Comparison of ENCODE assay signal across 1 cellular context in genomic region chr19:52142001-52142595, GRCh38.
A peak's percentile ranks its signal among the peaks of the same experiment; 100 is the strongest.
TF ChIP-seq lines count a peak whose summit lies in the region.

No MANE protein-coding gene starts in this region.

TF ChIP-seq in K562, 482 proteins besides CTCF, POLR2A, EP300 and RAD21:
- TF ChIP-seq GABPA (tag; conservative IDR thresholded peaks at IDR 0.05; ENCODE audit: low read depth) (no peak), FOSL1 (tag; conservative IDR thresholded peaks at IDR 0.05) (peak; percentile 41), ZC3H4 (CRISPR knock-in tag; IDR thresholded peaks at IDR 0.05; ENCODE audit: borderline replicate concordance) (no peak), KLF6 (CRISPR knock-in tag; IDR thresholded peaks at IDR 0.05; ENCODE audit: borderline replicate concordance) (no peak), ZKSCAN3 (CRISPR knock-in tag; IDR thresholded peaks at IDR 0.05) (no peak), PKNOX1 (IDR thresholded peaks at IDR 0.05) (peak; percentile 43)
- TF ChIP-seq, protein P1, sequence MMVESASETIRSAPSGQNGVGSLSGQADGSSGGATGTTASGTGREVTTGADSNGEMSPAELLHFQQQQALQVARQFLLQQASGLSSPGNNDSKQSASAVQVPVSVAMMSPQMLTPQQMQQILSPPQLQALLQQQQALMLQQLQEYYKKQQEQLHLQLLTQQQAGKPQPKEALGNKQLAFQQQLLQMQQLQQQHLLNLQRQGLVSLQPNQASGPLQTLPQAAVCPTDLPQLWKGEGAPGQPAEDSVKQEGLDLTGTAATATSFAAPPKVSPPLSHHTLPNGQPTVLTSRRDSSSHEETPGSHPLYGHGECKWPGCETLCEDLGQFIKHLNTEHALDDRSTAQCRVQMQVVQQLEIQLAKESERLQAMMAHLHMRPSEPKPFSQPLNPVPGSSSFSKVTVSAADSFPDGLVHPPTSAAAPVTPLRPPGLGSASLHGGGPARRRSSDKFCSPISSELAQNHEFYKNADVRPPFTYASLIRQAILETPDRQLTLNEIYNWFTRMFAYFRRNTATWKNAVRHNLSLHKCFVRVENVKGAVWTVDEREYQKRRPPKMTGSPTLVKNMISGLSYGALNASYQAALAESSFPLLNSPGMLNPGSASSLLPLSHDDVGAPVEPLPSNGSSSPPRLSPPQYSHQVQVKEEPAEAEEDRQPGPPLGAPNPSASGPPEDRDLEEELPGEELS (CRISPR knock-in tag; IDR thresholded peaks at IDR 0.05; ENCODE audit: borderline replicate concordance) = no peak
TF ChIP-seq in K562: peak in this region for 2.
